Comparison of ENCODE assay signal across 8 cellular contexts in genomic region chrX:40094900-40095587, GRCh38. TPM values are rescaled to one million over a fixed set of nuclear protein-coding genes. Genes with fewer than 3 reads are reported as not detected.
A peak's percentile ranks its signal among the peaks of the same experiment; 100 is the strongest.
DNase-seq lines count a peak whose midpoint lies in the region; ATAC-seq, FAIRE-seq and TF ChIP-seq lines count a peak whose summit lies in the region.

No MANE protein-coding gene starts in this region.

- H3K4me3 Mint-ChIP-seq in activated CD8-positive, alpha-beta memory T cell treated with anti-CD3 and anti-CD28 coated beads, Interleukin-2, amount 10 ng/mL, durations not matched to agents 7 days and 5 days, result peak overlapping the region; percentile 82
- peak overlapping the region; percentile 96 for H3K4me3 Mint-ChIP-seq in activated T-helper 17 cell treated with anti-CD3 and anti-CD28 coated beads, Interleukin-2, amount 50 U/mL, for 72 hours

- H3K4me2 ChIP-seq in keratinocyte (ENCODE audit: control insufficient read depth, extremely low read depth, insufficient read depth, low read depth, low read length), result peak overlapping the region; percentile 46

- H3K79me2 ChIP-seq in keratinocyte (ENCODE audit: control insufficient read depth, insufficient read depth, low read length), result peaks cover 17% of the 10 kb centered on the region

- FAIRE-seq in keratinocyte (lab: Jason Lieb, UNC), result no peak

- no peak for DNase-seq in activated CD8-positive, alpha-beta memory T cell treated with anti-CD3 and anti-CD28 coated beads, Interleukin-2, amount 10 ng/mL, durations not matched to agents 7 days and 5 days
- DNase-seq in activated CD8-positive, alpha-beta memory T cell treated with anti-CD3 and anti-CD28 coated beads, Interleukin-2, amount 50 U/mL, for 4 hours, result no peak
- DNase-seq in keratinocyte (ENCODE audit: low read depth, low spot score) (no peak), HPDE6-E6E7 (ENCODE audit: extremely low spot score) (no peak), Kasumi-1 (lab: John Stamatoyannopoulos, UW) (no peak), DMS 273 (lab: John Stamatoyannopoulos, UW; ENCODE audit: unreplicated experiment) (no peak)

- no peaks in the 10 kb centered on the region for H3K9me3 Mint-ChIP-seq in activated CD8-positive, alpha-beta memory T cell treated with anti-CD3 and anti-CD28 coated beads, Interleukin-2, amount 10 ng/mL, durations not matched to agents 7 days and 5 days (ENCODE audit: low read depth)
- no peaks in the 10 kb centered on the region for H3K9me3 Mint-ChIP-seq in activated T-helper 17 cell treated with anti-CD3 and anti-CD28 coated beads, Interleukin-2, amount 50 U/mL, for 72 hours

- dilution Hi-C loops in keratinocyte (cut with MboI; ENCODE audit: extremely low pct_ligation_motif_present, low sequenced_read_pairs), result no loop called here

- TF ChIP-seq CTCF in keratinocyte (optimal IDR thresholded peaks at IDR 0.05 in 1 of 3, IDR thresholded peaks at IDR 0.05 in 1 of 3, conservative IDR thresholded peaks at IDR 0.05 in 1 of 3; ENCODE audit: extremely low read depth in 1 of 3, insufficient read depth in 2 of 3, low read length in 3 of 3), result no peak

- H3K27ac ChIP-seq in keratinocyte (ENCODE audit: control insufficient read depth, insufficient read depth, low read length), result no peak overlapping the region
- peak overlapping the region; percentile 17 for H3K27ac ChIP-seq in temporal lobe (ENCODE audit: low read depth, low read length)

- peak overlapping the region; percentile 72 for H3K27ac Mint-ChIP-seq in activated CD8-positive, alpha-beta memory T cell treated with anti-CD3 and anti-CD28 coated beads, Interleukin-2, amount 10 ng/mL, durations not matched to agents 7 days and 5 days
- H3K27ac Mint-ChIP-seq in activated T-helper 17 cell treated with anti-CD3 and anti-CD28 coated beads, Interleukin-2, amount 50 U/mL, for 72 hours, result peak overlapping the region; percentile 82

- no peaks in the 10 kb centered on the region for H3K27me3 Mint-ChIP-seq in activated CD8-positive, alpha-beta memory T cell treated with anti-CD3 and anti-CD28 coated beads, Interleukin-2, amount 10 ng/mL, durations not matched to agents 7 days and 5 days
- H3K27me3 Mint-ChIP-seq in activated T-helper 17 cell treated with anti-CD3 and anti-CD28 coated beads, Interleukin-2, amount 50 U/mL, for 72 hours, result no peaks in the 10 kb centered on the region

- H3K4me1 ChIP-seq in keratinocyte (ENCODE audit: control insufficient read depth, extremely low read depth, insufficient read depth, low read length), result peaks cover 12% of the 10 kb centered on the region

- H3K36me3 Mint-ChIP-seq in activated CD8-positive, alpha-beta memory T cell treated with anti-CD3 and anti-CD28 coated beads, Interleukin-2, amount 10 ng/mL, durations not matched to agents 7 days and 5 days, result peaks cover 9% of the 10 kb centered on the region
- H3K36me3 Mint-ChIP-seq in activated T-helper 17 cell treated with anti-CD3 and anti-CD28 coated beads, Interleukin-2, amount 50 U/mL, for 72 hours (ENCODE audit: low read depth), result peaks cover 41% of the 10 kb centered on the region

- H4K20me1 ChIP-seq in keratinocyte (ENCODE audit: control insufficient read depth, extremely low read depth, insufficient read depth, low read length), result no peaks in the 10 kb centered on the region

- H3K4me1 Mint-ChIP-seq in activated CD8-positive, alpha-beta memory T cell treated with anti-CD3 and anti-CD28 coated beads, Interleukin-2, amount 10 ng/mL, durations not matched to agents 7 days and 5 days, result peaks cover 39% of the 10 kb centered on the region
- peaks cover 12% of the 10 kb centered on the region for H3K4me1 Mint-ChIP-seq in activated T-helper 17 cell treated with anti-CD3 and anti-CD28 coated beads, Interleukin-2, amount 50 U/mL, for 72 hours

- H3K36me3 ChIP-seq in keratinocyte (ENCODE audit: control insufficient read depth in 2 of 2, extremely low read depth in 1 of 2, insufficient read depth in 2 of 2, low read length in 2 of 2), result no peaks in the 10 kb centered on the region

- H3K9me1 ChIP-seq in keratinocyte (ENCODE audit: control insufficient read depth, extremely low read depth, insufficient read depth, low read length), result no peaks in the 10 kb centered on the region

- CTCF ChIA-PET in activated CD8-positive, alpha-beta memory T cell treated with anti-CD3 and anti-CD28 coated beads, Interleukin-2, amount 10 ng/mL, durations not matched to agents 7 days and 5 days (lab: Charles Lee), result interaction anchor here (0.8 to 1.6 kb wide), 4 partner anchors 10 to 173 kb away, joined by 3 read pairs; no protein-coding TSS in a partner anchor

- ATAC-seq in activated CD8-positive, alpha-beta memory T cell treated with anti-CD3 and anti-CD28 coated beads, Interleukin-2, amount 10 ng/mL, durations not matched to agents 7 days and 5 days, result no peak
- no peak for ATAC-seq in activated T-helper 17 cell treated with anti-CD3 and anti-CD28 coated beads, Interleukin-2, amount 50 U/mL, for 72 hours (replicated peaks)

- peaks cover 28% of the 10 kb centered on the region for H3K27me3 ChIP-seq in keratinocyte (ENCODE audit: control insufficient read depth, extremely low read depth, insufficient read depth, low read length)

- no peak overlapping the region for H2AFZ ChIP-seq in keratinocyte (ENCODE audit: control insufficient read depth, low read length)

- no peaks in the 10 kb centered on the region for H3K9me3 ChIP-seq in keratinocyte (ENCODE audit: control insufficient read depth, low read depth, low read length)

- peak overlapping the region; percentile 24 to 62 (median 53) for H3K4me3 ChIP-seq in keratinocyte (ENCODE audit: control insufficient read depth in 2 of 3, extremely low read depth in 1 of 3, insufficient read depth in 2 of 3, low read depth in 1 of 3, low read length in 3 of 3)

- peak overlapping the region; percentile 61 for H3K9ac ChIP-seq in keratinocyte (ENCODE audit: control insufficient read depth, extremely low read depth, insufficient read depth, low read length)

RNA-seq across cellular contexts. Expression of gene BCOR, which starts 2.7 kb away (rescaled TPM):
- total RNA-seq in activated CD8-positive, alpha-beta memory T cell treated with anti-CD3 and anti-CD28 coated beads, Interleukin-2, amount 10 ng/mL, durations not matched to agents 7 days and 5 days, result 10 to 100 TPM; 43.9 to 58.0 TPM
- total RNA-seq in activated T-helper 17 cell treated with anti-CD3 and anti-CD28 coated beads, Interleukin-2, amount 50 U/mL, for 72 hours, result 10 to 100 TPM; 38.9 to 63.2 TPM
- 2.8 to 5.0 TPM (median 3.6 TPM) in 3 replicates for polyA plus RNA-seq in keratinocyte
- polyA plus RNA-seq in keratinocyte (2011; ENCODE audit: low read depth), result 8.0 TPM
- 4.1 and 4.2 TPM in 2 replicates for polyA plus RNA-seq in keratinocyte (2011; cell fraction: cytosol; rRNA removed)
- polyA plus RNA-seq in keratinocyte (2011; cell fraction: nucleus; rRNA removed), result 20.2 and 20.8 TPM in 2 replicates
- 6.2 and 7.2 TPM in 2 replicates for polyA plus RNA-seq in keratinocyte (2012; ENCODE audit: low replicate concordance)
- 2.5 to 11.9 TPM (median 7.5 TPM) in 3 replicates for polyA minus RNA-seq in keratinocyte
- 4.0 TPM for polyA minus RNA-seq in keratinocyte (2011; cell fraction: cytosol; rRNA and poly(A)+ RNA removed)
- 13.0 and 22.7 TPM in 2 replicates for polyA minus RNA-seq in keratinocyte (2011; cell fraction: nucleus; rRNA and poly(A)+ RNA removed)
- 36.1 TPM for total RNA-seq in temporal lobe
